ENCODE assay signal across 1 cellular context in genomic region chr2:241701405-241702154, GRCh38.
TF ChIP-seq lines count a peak whose summit lies in the region.

Gene ING5 (plus strand): TSS chr2:241702039. CDS start chr2:241702066, 27 bp downstream.

TF ChIP-seq in HepG2, 621 proteins besides CTCF, POLR2A, EP300 and RAD21 (continued from another document and continues in another):
- TF ChIP-seq, protein P1, sequence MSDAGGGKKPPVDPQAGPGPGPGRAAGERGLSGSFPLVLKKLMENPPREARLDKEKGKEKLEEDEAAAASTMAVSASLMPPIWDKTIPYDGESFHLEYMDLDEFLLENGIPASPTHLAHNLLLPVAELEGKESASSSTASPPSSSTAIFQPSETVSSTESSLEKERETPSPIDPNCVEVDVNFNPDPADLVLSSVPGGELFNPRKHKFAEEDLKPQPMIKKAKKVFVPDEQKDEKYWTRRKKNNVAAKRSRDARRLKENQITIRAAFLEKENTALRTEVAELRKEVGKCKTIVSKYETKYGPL (CRISPR knock-in tag; IDR thresholded peaks at IDR 0.05): no peak; the same call in 1 of the 2 replicates
- TF ChIP-seq ZNF776 (CRISPR knock-in tag; IDR thresholded peaks at IDR 0.05) (no peak), ZNF550 (CRISPR knock-in tag; IDR thresholded peaks at IDR 0.05; ENCODE audit: borderline replicate concordance) (0 out of 2 replicates have a peak, but pooled peaks have one; percentile 53), ZNF572 (CRISPR knock-in tag; IDR thresholded peaks at IDR 0.05) (0 out of 2 replicates have a peak, but pooled peaks have one; percentile 37), POLR2AphosphoS5 (IDR thresholded peaks at IDR 0.05; ENCODE audit: low read depth, low read length) (peak; percentile 80), POGZ (CRISPR knock-in tag; IDR thresholded peaks at IDR 0.05) (0 out of 2 replicates have a peak, but pooled peaks have one; percentile 34), ARID4A (CRISPR knock-in tag; IDR thresholded peaks at IDR 0.05; ENCODE audit: borderline replicate concordance) (peak; percentile 96), HMGA1 (CRISPR knock-in tag; conservative IDR thresholded peaks at IDR 0.05) (no peak), ARNT2 (CRISPR knock-in tag; IDR thresholded peaks at IDR 0.05; ENCODE audit: low read depth) (peak; percentile 98), ZFP36 (IDR thresholded peaks at IDR 0.05; ENCODE audit: borderline replicate concordance, low read depth, low read length, partially characterized antibody) (no peak), PITX1 (CRISPR knock-in tag; IDR thresholded peaks at IDR 0.05) (0 out of 2 replicates have a peak, but pooled peaks have one; percentile 11), ZNF432 (CRISPR knock-in tag; IDR thresholded peaks at IDR 0.05; ENCODE audit: borderline replicate concordance) (no peak), SATB2 (CRISPR knock-in tag; IDR thresholded peaks at IDR 0.05) (0 out of 2 replicates have a peak, but pooled peaks have one; percentile 54), HCFC1 (IDR thresholded peaks at IDR 0.05; ENCODE audit: low read depth, low read length) (no peak; the same call in 1 of the 2 replicates), ZBTB34 (CRISPR knock-in tag; IDR thresholded peaks at IDR 0.05) (peak; percentile 91; the same call in 1 of the 2 replicates), ZNF281 (CRISPR knock-in tag; IDR thresholded peaks at IDR 0.05; ENCODE audit: borderline replicate concordance) (peak; percentile 94), ZFP41 (CRISPR knock-in tag; IDR thresholded peaks at IDR 0.05; ENCODE audit: borderline replicate concordance) (0 out of 2 replicates have a peak, but pooled peaks have one; percentile 30), ZFAT (CRISPR knock-in tag; conservative IDR thresholded peaks at IDR 0.05) (peak; percentile 78; the same call in 1 of the 2 replicates), ZNF362 (CRISPR knock-in tag; IDR thresholded peaks at IDR 0.05; ENCODE audit: borderline replicate concordance) (no peak), ATF2 (CRISPR knock-in tag; IDR thresholded peaks at IDR 0.05) (peak; percentile 34), PREB (CRISPR knock-in tag; IDR thresholded peaks at IDR 0.05) (0 out of 2 replicates have a peak, but pooled peaks have one; percentile 77), SP2 (CRISPR knock-in tag; IDR thresholded peaks at IDR 0.05) (peak; percentile 75), TOPORS (CRISPR knock-in tag; IDR thresholded peaks at IDR 0.05) (no peak), ZNF567 (CRISPR knock-in tag; IDR thresholded peaks at IDR 0.05; ENCODE audit: borderline replicate concordance) (peak; percentile 89; the same call in 1 of the 2 replicates), IKZF5 (CRISPR knock-in tag; IDR thresholded peaks at IDR 0.05) (peak; percentile 32; the same call in 1 of the 2 replicates), MXD4 (CRISPR knock-in tag; IDR thresholded peaks at IDR 0.05) (peak; percentile 98), NFRKB (IDR thresholded peaks at IDR 0.05) (no peak), DMAP1 (CRISPR knock-in tag; IDR thresholded peaks at IDR 0.05) (peak; percentile 98), ZNF275 (CRISPR knock-in tag; IDR thresholded peaks at IDR 0.05; ENCODE audit: borderline replicate concordance) (0 out of 2 replicates have a peak, but pooled peaks have one; percentile 77), NKX3-1 (CRISPR knock-in tag; IDR thresholded peaks at IDR 0.05) (no peak; the same call in 1 of the 2 replicates), TAF1 (CRISPR knock-in tag; IDR thresholded peaks at IDR 0.05) (peak; percentile 89; the same call in 1 of the 2 replicates), ZNF547 (CRISPR knock-in tag; IDR thresholded peaks at IDR 0.05) (peak; percentile 98), JUN (CRISPR knock-in tag; IDR thresholded peaks at IDR 0.05) (peak; percentile 38; the same call in 1 of the 2 replicates), ZMYM3 (CRISPR knock-in tag; IDR thresholded peaks at IDR 0.05) (no peak), ZNF562 (CRISPR knock-in tag; IDR thresholded peaks at IDR 0.05; ENCODE audit: borderline replicate concordance) (no peak), MYNN (CRISPR knock-in tag; IDR thresholded peaks at IDR 0.05; ENCODE audit: low read depth) (no peak; the same call in 1 of the 2 replicates), RFX1 (IDR thresholded peaks at IDR 0.05) (no peak), ZBTB21 (CRISPR knock-in tag; IDR thresholded peaks at IDR 0.05) (0 out of 2 replicates have a peak, but pooled peaks have one; percentile 1), PRPF4 (IDR thresholded peaks at IDR 0.05; ENCODE audit: low read depth, low read length, poor library complexity, severe bottlenecking) (no peak), ISL2 (CRISPR knock-in tag; IDR thresholded peaks at IDR 0.05) (no peak; the same call in 1 of the 2 replicates), ZNF564 (CRISPR knock-in tag; IDR thresholded peaks at IDR 0.05) (peak; percentile 41; the same call in 1 of the 2 replicates), ZNF761 (CRISPR knock-in tag; conservative IDR thresholded peaks at IDR 0.05) (no peak; the same call in 1 of the 2 replicates), KAT2B (IDR thresholded peaks at IDR 0.05; ENCODE audit: borderline replicate concordance, low read depth, low read length) (no peak), THAP7 (CRISPR knock-in tag; IDR thresholded peaks at IDR 0.05) (peak; percentile 76; the same call in 1 of the 2 replicates), ZNF354B (CRISPR knock-in tag; IDR thresholded peaks at IDR 0.05) (peak; percentile 68)
- TF ChIP-seq, protein P2, sequence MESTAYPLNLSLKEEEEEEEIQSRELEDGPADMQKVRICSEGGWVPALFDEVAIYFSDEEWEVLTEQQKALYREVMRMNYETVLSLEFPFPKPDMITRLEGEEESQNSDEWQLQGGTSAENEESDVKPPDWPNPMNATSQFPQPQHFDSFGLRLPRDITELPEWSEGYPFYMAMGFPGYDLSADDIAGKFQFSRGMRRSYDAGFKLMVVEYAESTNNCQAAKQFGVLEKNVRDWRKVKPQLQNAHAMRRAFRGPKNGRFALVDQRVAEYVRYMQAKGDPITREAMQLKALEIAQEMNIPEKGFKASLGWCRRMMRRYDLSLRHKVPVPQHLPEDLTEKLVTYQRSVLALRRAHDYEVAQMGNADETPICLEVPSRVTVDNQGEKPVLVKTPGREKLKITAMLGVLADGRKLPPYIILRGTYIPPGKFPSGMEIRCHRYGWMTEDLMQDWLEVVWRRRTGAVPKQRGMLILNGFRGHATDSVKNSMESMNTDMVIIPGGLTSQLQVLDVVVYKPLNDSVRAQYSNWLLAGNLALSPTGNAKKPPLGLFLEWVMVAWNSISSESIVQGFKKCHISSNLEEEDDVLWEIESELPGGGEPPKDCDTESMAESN (CRISPR knock-in tag; conservative IDR thresholded peaks at IDR 0.05): peak; percentile 97
